ENCODE assay signal across 28 cellular contexts in genomic region chr2:2887772-2888387, GRCh38.
"Had no signal": no experiment of that assay in that cellular context is flagged by ENCODE, and none has a peak within 500 bp of the region (broad histone marks: within the 10 kb centered on the region; RNA-seq: fewer than 3 reads in every experiment).

No MANE protein-coding gene starts in this region.

- H3K4me1 Mint-ChIP-seq: activated naive CD4-positive, alpha-beta T cell treated with anti-CD3 and anti-CD28 coated beads, Interleukin-2, amount 10 ng/mL, durations not matched to agents 7 days and 5 days; activated naive CD8-positive, alpha-beta T cell treated with anti-CD3 and anti-CD28 coated beads, Interleukin-2, amount 10 ng/mL, durations not matched to agents 7 days and 5 days; stimulated activated memory B cell treated with anti-CD40 and anti-IgM and Interleukin-4, amounts not matched to agents 10 μg/mL and 1 μg/mL and 100 μg/mL, for 72 hours; stimulated activated naive CD8-positive, alpha-beta T cell treated with anti-CD3 and anti-CD28 coated beads, Interleukin-15, amount 100 ng/mL, for 72 hours had no signal

- H3K36me3 Mint-ChIP-seq: activated naive CD4-positive, alpha-beta T cell treated with anti-CD3 and anti-CD28 coated beads, Interleukin-2, amount 10 ng/mL, durations not matched to agents 7 days and 5 days; activated naive CD8-positive, alpha-beta T cell treated with anti-CD3 and anti-CD28 coated beads, Interleukin-2, amount 10 ng/mL, durations not matched to agents 7 days and 5 days; type B pancreatic cell had no signal

- H3K4me3 Mint-ChIP-seq: activated naive CD4-positive, alpha-beta T cell treated with anti-CD3 and anti-CD28 coated beads, Interleukin-2, amount 10 ng/mL, durations not matched to agents 7 days and 5 days; activated naive CD8-positive, alpha-beta T cell treated with anti-CD3 and anti-CD28 coated beads, Interleukin-2, amount 10 ng/mL, durations not matched to agents 7 days and 5 days; effector memory CD8-positive, alpha-beta T cell; stimulated activated memory B cell treated with anti-CD40 and anti-IgM and Interleukin-4, amounts not matched to agents 10 μg/mL and 1 μg/mL and 100 μg/mL, for 72 hours; stimulated activated naive CD8-positive, alpha-beta T cell treated with anti-CD3 and anti-CD28 coated beads, Interleukin-15, amount 100 ng/mL, for 72 hours; type B pancreatic cell had no signal

- ATAC-seq: activated CD4-positive, CD25-positive, alpha-beta regulatory T cell treated with anti-CD3 and anti-CD28 coated beads, Interleukin-2, amount 50 U/mL, for 24 hours; effector memory CD8-positive, alpha-beta T cell; gastroesophageal sphincter; left cardiac atrium; left ventricle myocardium superior; pancreas; psoas muscle; stimulated activated memory B cell treated with anti-CD40 and anti-IgM and Interleukin-4, amounts not matched to agents 10 μg/mL and 1 μg/mL and 100 μg/mL, for 72 hours; stimulated activated naive CD8-positive, alpha-beta T cell treated with anti-CD3 and anti-CD28 coated beads, Interleukin-15, amount 100 ng/mL, for 72 hours had no signal

- H3K27ac Mint-ChIP-seq: activated naive CD4-positive, alpha-beta T cell treated with anti-CD3 and anti-CD28 coated beads, Interleukin-2, amount 10 ng/mL, durations not matched to agents 7 days and 5 days; activated naive CD8-positive, alpha-beta T cell treated with anti-CD3 and anti-CD28 coated beads, Interleukin-2, amount 10 ng/mL, durations not matched to agents 7 days and 5 days; effector memory CD8-positive, alpha-beta T cell; stimulated activated memory B cell treated with anti-CD40 and anti-IgM and Interleukin-4, amounts not matched to agents 10 μg/mL and 1 μg/mL and 100 μg/mL, for 72 hours; type B pancreatic cell had no signal

- DNase-seq: activated CD4-positive, alpha-beta T cell treated with anti-CD3 and anti-CD28 coated beads for 48 hours; activated CD4-positive, alpha-beta T cell treated with anti-CD3 and anti-CD28 coated beads, Interleukin-2, amount 50 U/mL, for 48 hours; activated CD8-positive, alpha-beta memory T cell treated with anti-CD3 and anti-CD28 coated beads for 24 hours; activated gamma-delta T cell; activated naive CD4-positive, alpha-beta T cell treated with anti-CD3 and anti-CD28 coated beads, Interleukin-2, amount 10 ng/mL, durations not matched to agents 7 days and 5 days; activated naive CD8-positive, alpha-beta T cell treated with anti-CD3 and anti-CD28 coated beads, Interleukin-2, amount 10 ng/mL, durations not matched to agents 7 days and 5 days; brain microvascular endothelial cell; cortex of kidney; effector memory CD8-positive, alpha-beta T cell; left cardiac atrium; left ventricle myocardium superior; nucleus accumbens; pancreas; psoas muscle; sigmoid colon; small intestine; stimulated activated CD4-positive, alpha-beta T cell treated with anti-CD3 and anti-CD28 coated beads, Interleukin-1b, Interleukin-23, amount 100 ng/mL, for 48 hours; stimulated activated CD4-positive, alpha-beta T cell treated with anti-CD3 and anti-CD28 coated beads, Interleukin-4, amount 100 ng/mL, for 4 hours; stimulated activated CD8-positive, alpha-beta memory T cell treated with anti-CD3 and anti-CD28 coated beads, Interleukin-4, amount 100 ng/mL, for 48 hours; stimulated activated naive CD8-positive, alpha-beta T cell treated with anti-CD3 and anti-CD28 coated beads, Interleukin-15, amount 100 ng/mL, for 72 hours; substantia nigra; T-helper 9 cell; uterus; WERI-Rb-1 had no signal

- H3K27me3 Mint-ChIP-seq: activated naive CD8-positive, alpha-beta T cell treated with anti-CD3 and anti-CD28 coated beads, Interleukin-2, amount 10 ng/mL, durations not matched to agents 7 days and 5 days; stimulated activated memory B cell treated with anti-CD40 and anti-IgM and Interleukin-4, amounts not matched to agents 10 μg/mL and 1 μg/mL and 100 μg/mL, for 72 hours had no signal
